Comparison of ENCODE assay signal across 11 cellular contexts in the genomic region with DNA sequence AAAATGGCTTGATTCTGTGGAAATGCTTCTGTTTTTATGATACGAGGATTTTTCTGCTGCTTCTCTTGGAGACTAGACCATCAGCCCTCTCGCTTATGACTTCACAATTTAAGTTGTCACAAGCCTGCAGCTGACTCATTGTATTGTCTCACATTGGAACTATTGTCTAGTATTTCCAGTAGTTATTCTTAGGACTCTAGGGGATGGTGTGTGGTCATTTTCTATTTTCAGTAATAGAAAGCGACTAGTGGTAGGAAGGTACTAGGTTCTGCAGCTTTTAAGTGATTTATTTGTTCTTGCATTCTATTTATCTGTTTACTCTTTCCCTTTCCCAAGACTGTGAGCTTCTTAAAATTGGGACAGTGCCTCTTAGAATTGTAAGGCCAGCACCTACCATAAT.
DNase-seq lines count a peak whose midpoint lies in the region; ATAC-seq and TF ChIP-seq lines count a peak whose summit lies in the region.
"Had no signal": no experiment of that assay in that cellular context is flagged by ENCODE, and none has a peak within 500 bp of the region (broad histone marks: within the 10 kb centered on the region; RNA-seq: fewer than 3 reads in every experiment).

No MANE protein-coding gene starts in this region.

- no peaks in the 10 kb centered on the region for H3K27me3 Mint-ChIP-seq in osteocyte (ENCODE audit: unreplicated experiment)
- peaks cover 3% of the 10 kb centered on the region for H3K27me3 Mint-ChIP-seq in GM23338 (ENCODE audit: insufficient read depth, low read depth, poor library complexity)

- 0 out of 2 replicates have a peak, but pooled peaks cover 8% of the 10 kb centered on the region for H3K79me2 ChIP-seq in GM23338 (replicated peaks; ENCODE audit: insufficient read depth)

- 57 to 77% methylated on average over 3 of the region's 3 CpGs for WGBS in esophagus squamous epithelium, 2 donors

- no peak for TF ChIP-seq CTCF in NB4 (IDR thresholded peaks at IDR 0.05; ENCODE audit: low read depth, low read length)
- TF ChIP-seq CTCF in esophagus squamous epithelium (IDR thresholded peaks at IDR 0.05) = peak in 1 of 6 experiments; percentile 20
- TF ChIP-seq CTCF in osteocyte (IDR thresholded peaks at IDR 0.05) = no peak
- no peak for TF ChIP-seq CTCF in GM23338 (conservative IDR thresholded peaks at IDR 0.05; ENCODE audit: low read depth in 2 of 2)

- H3K36me3 ChIP-seq in esophagus squamous epithelium (peaks cover 6 to 90% (median 8%) of the 10 kb centered on the region in 3 donors), GM23338 (ENCODE audit: insufficient read depth) (peaks cover 13% of the 10 kb centered on the region)

- H3K27ac Mint-ChIP-seq in osteocyte (ENCODE audit: unreplicated experiment) = peak overlapping the region; percentile 66
- H3K27ac Mint-ChIP-seq in GM23338 = no peak overlapping the region

- no peak overlapping the region for H2AFZ ChIP-seq in GM23338

- peaks cover 20% of the 10 kb centered on the region; the same call in 1 of the 2 replicates for H4K20me1 ChIP-seq in GM23338 (replicated peaks; ENCODE audit: insufficient read depth)

- H3K4me3 ChIP-seq in NB4 (ENCODE audit: low read depth, low read length) = no peak overlapping the region
- no peak overlapping the region for H3K4me3 ChIP-seq in esophagus squamous epithelium
- H3K4me3 ChIP-seq in GM23338 = no peak overlapping the region
- H3K4me3 ChIP-seq: lung had no signal

- H3K27me3 ChIP-seq in esophagus squamous epithelium = no peaks in the 10 kb centered on the region
- H3K27me3 ChIP-seq in GM23338 (ENCODE audit: insufficient read depth) = no peaks in the 10 kb centered on the region

- no peak overlapping the region for H3K4me3 Mint-ChIP-seq in osteocyte (ENCODE audit: unreplicated experiment)
- no peak overlapping the region for H3K4me3 Mint-ChIP-seq in GM23338

- no peaks in the 10 kb centered on the region for H3K9me3 Mint-ChIP-seq in osteocyte (ENCODE audit: unreplicated experiment)
- H3K9me3 Mint-ChIP-seq in GM23338 = no peaks in the 10 kb centered on the region

- peak overlapping the region; percentile 0 to 77 (median 61) for H3K27ac ChIP-seq in esophagus squamous epithelium
- no peak overlapping the region for H3K27ac ChIP-seq in GM23338 (ENCODE audit: low read depth)

- DNase-seq in EH (ENCODE audit: low read depth) (peak; percentile 85), NB4 (ENCODE audit: low read depth) (peak; percentile 10), esophagus squamous epithelium (lab: John Stamatoyannopoulos, UW) (no peak), osteocyte (ENCODE audit: extremely low spot score, unreplicated experiment) (no peak), DMS79 (lab: John Stamatoyannopoulos, UW) (no peak), GM23338 (ENCODE audit: low spot score) (no peak), NCI-H128 (lab: John Stamatoyannopoulos, UW; ENCODE audit: unreplicated experiment) (no peak), NCI-H146 (lab: John Stamatoyannopoulos, UW) (no peak)
- DNase-seq: activated T-cell treated with anti-CD3 and anti-CD28 coated beads, Interleukin-2, amount 50 U/mL, for 1 hour; NCI-H446 treated with DMSO at 0.1 percent for 48 hours had no signal

- no peaks in the 10 kb centered on the region for H3F3A ChIP-seq in GM23338 (replicated peaks; ENCODE audit: low read depth)

- H3K4me1 Mint-ChIP-seq in osteocyte (ENCODE audit: unreplicated experiment) = peaks cover 27% of the 10 kb centered on the region
- peaks cover 6% of the 10 kb centered on the region; the same call in 2 of the 3 replicates for H3K4me1 Mint-ChIP-seq in GM23338

- intact Hi-C loops in esophagus squamous epithelium (cut with DNase I) = loop anchor here (10.0 kb wide), 1 partner anchor 99 kb away; no protein-coding TSS in a partner anchor

- H3K4me2 ChIP-seq in GM23338 = no peak overlapping the region

- H3K36me3 Mint-ChIP-seq in osteocyte (ENCODE audit: unreplicated experiment) (peaks cover 54% of the 10 kb centered on the region), GM23338 (ENCODE audit: low read depth) (peaks cover 21% of the 10 kb centered on the region; the same call in 2 of the 3 replicates)

- H3K9me3 ChIP-seq in esophagus squamous epithelium = no peaks in the 10 kb centered on the region

- no peak for TF ChIP-seq POLR2A in NB4 (IDR thresholded peaks at IDR 0.05; ENCODE audit: extremely low read depth, insufficient read length)
- TF ChIP-seq POLR2A in esophagus squamous epithelium (IDR thresholded peaks at IDR 0.05) = no peak

- H3K4me1 ChIP-seq in esophagus squamous epithelium (peaks cover 0 to 60% (median 9%) of the 10 kb centered on the region in 3 donors), GM23338 (ENCODE audit: insufficient read depth) (no peaks in the 10 kb centered on the region)

- no peaks in the 10 kb centered on the region for H3K9me2 ChIP-seq in GM23338 (ENCODE audit: insufficient read depth)

- ATAC-seq in GM23338 = no peak

TF ChIP-seq in GM23338, 12 proteins besides CTCF, POLR2A, EP300 and RAD21 (continues in another document):
- TF ChIP-seq ZNF114 (CRISPR knock-in tag; IDR thresholded peaks at IDR 0.05) (no peak), ZNF331 (CRISPR knock-in tag; IDR thresholded peaks at IDR 0.05; ENCODE audit: low read depth) (no peak), CREB1 (CRISPR knock-in tag; IDR thresholded peaks at IDR 0.05; ENCODE audit: low read depth) (no peak), POLR2AphosphoS5 (IDR thresholded peaks at IDR 0.05; ENCODE audit: low read depth) (no peak), JUNB (IDR thresholded peaks at IDR 0.05; ENCODE audit: unreplicated experiment) (no peak), NANOG (IDR thresholded peaks at IDR 0.05; ENCODE audit: borderline replicate concordance) (no peak), EZH2 (IDR thresholded peaks at IDR 0.05; ENCODE audit: low read depth, unreplicated experiment) (no peak)
- TF ChIP-seq, protein P1, sequence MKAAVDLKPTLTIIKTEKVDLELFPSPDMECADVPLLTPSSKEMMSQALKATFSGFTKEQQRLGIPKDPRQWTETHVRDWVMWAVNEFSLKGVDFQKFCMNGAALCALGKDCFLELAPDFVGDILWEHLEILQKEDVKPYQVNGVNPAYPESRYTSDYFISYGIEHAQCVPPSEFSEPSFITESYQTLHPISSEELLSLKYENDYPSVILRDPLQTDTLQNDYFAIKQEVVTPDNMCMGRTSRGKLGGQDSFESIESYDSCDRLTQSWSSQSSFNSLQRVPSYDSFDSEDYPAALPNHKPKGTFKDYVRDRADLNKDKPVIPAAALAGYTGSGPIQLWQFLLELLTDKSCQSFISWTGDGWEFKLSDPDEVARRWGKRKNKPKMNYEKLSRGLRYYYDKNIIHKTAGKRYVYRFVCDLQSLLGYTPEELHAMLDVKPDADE (IDR thresholded peaks at IDR 0.05) = no peak
- TF ChIP-seq, protein P2, sequence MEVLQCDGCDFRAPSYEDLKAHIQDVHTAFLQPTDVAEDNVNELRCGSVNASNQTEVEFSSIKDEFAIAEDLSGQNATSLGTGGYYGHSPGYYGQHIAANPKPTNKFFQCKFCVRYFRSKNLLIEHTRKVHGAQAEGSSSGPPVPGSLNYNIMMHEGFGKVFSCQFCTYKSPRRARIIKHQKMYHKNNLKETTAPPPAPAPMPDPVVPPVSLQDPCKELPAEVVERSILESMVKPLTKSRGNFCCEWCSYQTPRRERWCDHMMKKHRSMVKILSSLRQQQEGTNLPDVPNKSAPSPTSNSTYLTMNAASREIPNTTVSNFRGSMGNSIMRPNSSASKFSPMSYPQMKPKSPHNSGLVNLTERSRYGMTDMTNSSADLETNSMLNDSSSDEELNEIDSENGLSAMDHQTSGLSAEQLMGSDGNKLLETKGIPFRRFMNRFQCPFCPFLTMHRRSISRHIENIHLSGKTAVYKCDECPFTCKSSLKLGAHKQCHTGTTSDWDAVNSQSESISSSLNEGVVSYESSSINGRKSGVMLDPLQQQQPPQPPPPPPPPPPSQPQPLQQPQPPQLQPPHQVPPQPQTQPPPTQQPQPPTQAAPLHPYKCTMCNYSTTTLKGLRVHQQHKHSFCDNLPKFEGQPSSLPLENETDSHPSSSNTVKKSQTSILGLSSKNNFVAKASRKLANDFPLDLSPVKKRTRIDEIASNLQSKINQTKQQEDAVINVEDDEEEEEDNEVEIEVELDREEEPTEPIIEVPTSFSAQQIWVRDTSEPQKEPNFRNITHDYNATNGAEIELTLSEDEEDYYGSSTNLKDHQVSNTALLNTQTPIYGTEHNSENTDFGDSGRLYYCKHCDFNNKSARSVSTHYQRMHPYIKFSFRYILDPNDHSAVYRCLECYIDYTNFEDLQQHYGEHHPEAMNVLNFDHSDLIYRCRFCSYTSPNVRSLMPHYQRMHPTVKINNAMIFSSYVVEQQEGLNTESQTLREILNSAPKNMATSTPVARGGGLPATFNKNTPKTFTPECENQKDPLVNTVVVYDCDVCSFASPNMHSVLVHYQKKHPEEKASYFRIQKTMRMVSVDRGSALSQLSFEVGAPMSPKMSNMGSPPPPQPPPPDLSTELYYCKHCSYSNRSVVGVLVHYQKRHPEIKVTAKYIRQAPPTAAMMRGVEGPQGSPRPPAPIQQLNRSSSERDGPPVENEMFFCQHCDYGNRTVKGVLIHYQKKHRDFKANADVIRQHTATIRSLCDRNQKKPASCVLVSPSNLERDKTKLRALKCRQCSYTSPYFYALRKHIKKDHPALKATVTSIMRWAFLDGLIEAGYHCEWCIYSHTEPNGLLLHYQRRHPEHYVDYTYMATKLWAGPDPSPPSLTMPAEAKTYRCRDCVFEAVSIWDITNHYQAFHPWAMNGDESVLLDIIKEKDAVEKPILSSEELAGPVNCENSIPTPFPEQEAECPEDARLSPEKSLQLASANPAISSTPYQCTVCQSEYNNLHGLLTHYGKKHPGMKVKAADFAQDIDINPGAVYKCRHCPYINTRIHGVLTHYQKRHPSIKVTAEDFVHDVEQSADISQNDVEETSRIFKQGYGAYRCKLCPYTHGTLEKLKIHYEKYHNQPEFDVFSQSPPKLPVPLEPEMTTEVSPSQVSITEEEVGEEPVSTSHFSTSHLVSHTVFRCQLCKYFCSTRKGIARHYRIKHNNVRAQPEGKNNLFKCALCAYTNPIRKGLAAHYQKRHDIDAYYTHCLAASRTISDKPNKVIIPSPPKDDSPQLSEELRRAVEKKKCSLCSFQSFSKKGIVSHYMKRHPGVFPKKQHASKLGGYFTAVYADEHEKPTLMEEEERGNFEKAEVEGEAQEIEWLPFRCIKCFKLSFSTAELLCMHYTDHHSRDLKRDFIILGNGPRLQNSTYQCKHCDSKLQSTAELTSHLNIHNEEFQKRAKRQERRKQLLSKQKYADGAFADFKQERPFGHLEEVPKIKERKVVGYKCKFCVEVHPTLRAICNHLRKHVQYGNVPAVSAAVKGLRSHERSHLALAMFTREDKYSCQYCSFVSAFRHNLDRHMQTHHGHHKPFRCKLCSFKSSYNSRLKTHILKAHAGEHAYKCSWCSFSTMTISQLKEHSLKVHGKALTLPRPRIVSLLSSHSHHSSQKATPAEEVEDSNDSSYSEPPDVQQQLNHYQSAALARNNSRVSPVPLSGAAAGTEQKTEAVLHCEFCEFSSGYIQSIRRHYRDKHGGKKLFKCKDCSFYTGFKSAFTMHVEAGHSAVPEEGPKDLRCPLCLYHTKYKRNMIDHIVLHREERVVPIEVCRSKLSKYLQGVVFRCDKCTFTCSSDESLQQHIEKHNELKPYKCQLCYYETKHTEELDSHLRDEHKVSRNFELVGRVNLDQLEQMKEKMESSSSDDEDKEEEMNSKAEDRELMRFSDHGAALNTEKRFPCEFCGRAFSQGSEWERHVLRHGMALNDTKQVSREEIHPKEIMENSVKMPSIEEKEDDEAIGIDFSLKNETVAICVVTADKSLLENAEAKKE (CRISPR knock-in tag; IDR thresholded peaks at IDR 0.05) = no peak

Comparison
In these comparisons a context has a peak if more than half of its experiments do, and no peak if none do; other contexts are left out.
1. DNase-seq: peak in EH (single experiment) and NB4 (single experiment); none in esophagus squamous epithelium (single experiment), osteocyte (single experiment), DMS79 (single experiment), GM23338 (single experiment), NCI-H128 (single experiment) and NCI-H146 (single experiment).